In the genomic region with DNA sequence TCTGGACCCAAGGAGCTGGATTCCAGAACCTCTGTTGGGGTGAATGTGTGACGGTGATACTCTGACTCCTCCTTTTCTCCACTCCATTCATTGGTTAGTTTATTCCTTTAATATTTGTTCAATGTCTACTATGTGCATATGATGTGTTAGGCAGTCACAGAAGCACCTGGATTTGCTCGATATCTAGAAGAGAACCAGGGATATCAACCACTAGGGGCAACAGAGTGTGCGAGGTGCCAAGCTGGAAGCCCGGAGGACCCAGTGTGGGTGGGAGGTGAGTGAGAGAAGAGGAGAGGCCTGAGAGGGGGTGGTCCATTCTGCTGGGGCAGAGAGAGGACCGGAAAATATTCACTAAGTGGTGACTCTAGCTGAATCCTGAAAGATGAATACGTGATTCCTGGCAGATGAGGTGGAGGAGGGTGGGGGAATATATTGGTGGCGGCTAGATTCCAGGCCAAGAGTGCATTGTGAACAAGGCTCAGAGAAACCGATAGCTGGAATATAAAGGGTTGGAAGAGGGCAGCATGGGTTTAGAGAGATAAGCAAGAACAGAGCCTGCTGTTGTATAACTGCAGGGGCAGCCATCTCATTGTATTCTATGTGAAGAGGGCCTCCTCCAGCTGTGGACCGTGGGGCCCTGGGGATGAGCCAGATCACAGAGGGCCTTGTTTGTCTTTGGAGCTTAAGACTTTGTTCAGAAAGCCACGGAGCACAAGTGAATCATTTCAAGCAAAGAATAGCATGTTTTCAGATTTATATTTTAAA, we compare ENCODE assay signal across 14 cellular contexts. TPM values are rescaled to one million over a fixed set of nuclear protein-coding genes. Genes with fewer than 3 reads are reported as not detected.
A peak's percentile ranks its signal among the peaks of the same experiment; 100 is the strongest.
DNase-seq lines count a peak whose midpoint lies in the region; ATAC-seq and TF ChIP-seq lines count a peak whose summit lies in the region.
"Had no signal": no experiment of that assay in that cellular context is flagged by ENCODE, and none has a peak within 500 bp of the region (broad histone marks: within the 10 kb centered on the region; RNA-seq: fewer than 3 reads in every experiment).

No MANE protein-coding gene starts in this region.

- peaks cover 6% of the 10 kb centered on the region for H3K27me3 Mint-ChIP-seq in neural crest cell (ENCODE audit: low read depth)

- H3K36me3 ChIP-seq in BE2C: no peaks in the 10 kb centered on the region
- H3K36me3 ChIP-seq: heart left ventricle, tibial artery had no signal

- peaks cover 4% of the 10 kb centered on the region for H3K9me3 Mint-ChIP-seq in neural crest cell
- H3K9me3 Mint-ChIP-seq: natural killer cell treated with Interleukin-12 subunit alpha and Interleukin-12 subunit beta and Interleukin-15 and Interleukin-18, amount 100 ng/mL, for 72 hours had no signal

- H3K9me3 ChIP-seq in BE2C: no peaks in the 10 kb centered on the region
- H3K9me3 ChIP-seq: tibial artery had no signal

- DNase-seq in BE2C (no peak), NB4 (ENCODE audit: low read depth) (no peak), epithelial cell of esophagus (ENCODE audit: low read depth) (no peak), neural crest cell (ENCODE audit: low read depth, low spot score) (no peak), GM19240 (ENCODE audit: insufficient read length, low spot score) (no peak)
- DNase-seq in stimulated activated CD8-positive, alpha-beta memory T cell treated with anti-CD3 and anti-CD28 coated beads, Interleukin-4, amount 100 ng/mL, for 48 hours: no peak
- DNase-seq: activated naive CD4-positive, alpha-beta T cell; heart left ventricle; left cardiac atrium; NCI-H2171; tibial artery had no signal

- no peaks in the 10 kb centered on the region for H3K4me1 ChIP-seq in BE2C

- no peaks in the 10 kb centered on the region; the same call in 1 of the 2 replicates for H3K27me3 ChIP-seq in BE2C
- H3K27me3 ChIP-seq: heart left ventricle, tibial artery had no signal

- ATAC-seq in GM18502 (IDR thresholded peaks at IDR 0.05; ENCODE audit: poor library complexity, unreplicated experiment) (no peak), HG03175 (IDR thresholded peaks at IDR 0.05; ENCODE audit: unreplicated experiment) (no peak)
- ATAC-seq: heart left ventricle; left cardiac atrium; natural killer cell treated with Interleukin-12 subunit alpha and Interleukin-12 subunit beta and Interleukin-15 and Interleukin-18, amount 100 ng/mL, for 72 hours had no signal

- peak overlapping the region; percentile 74 for H3K27ac Mint-ChIP-seq in neural crest cell (ENCODE audit: unreplicated experiment)
- H3K27ac Mint-ChIP-seq: natural killer cell treated with Interleukin-12 subunit alpha and Interleukin-12 subunit beta and Interleukin-15 and Interleukin-18, amount 100 ng/mL, for 72 hours had no signal

- peaks cover 34% of the 10 kb centered on the region for H3K4me1 Mint-ChIP-seq in neural crest cell

- H3K4me3 Mint-ChIP-seq in neural crest cell: peak overlapping the region; percentile 69
- H3K4me3 Mint-ChIP-seq: natural killer cell treated with Interleukin-12 subunit alpha and Interleukin-12 subunit beta and Interleukin-15 and Interleukin-18, amount 100 ng/mL, for 72 hours had no signal

- no peak overlapping the region for H3K4me3 ChIP-seq in BE2C (ENCODE audit: low read depth, low read length)
- H3K4me3 ChIP-seq in NB4 (ENCODE audit: low read depth, low read length): no peak overlapping the region
- no peak overlapping the region for H3K4me3 ChIP-seq in epithelial cell of esophagus (ENCODE audit: low read length)
- H3K4me3 ChIP-seq: heart left ventricle, tibial artery had no signal

- H3K36me3 Mint-ChIP-seq in neural crest cell (ENCODE audit: low read depth): no peaks in the 10 kb centered on the region
- H3K36me3 Mint-ChIP-seq: natural killer cell treated with Interleukin-12 subunit alpha and Interleukin-12 subunit beta and Interleukin-15 and Interleukin-18, amount 100 ng/mL, for 72 hours had no signal

- peak; percentile 43 for TF ChIP-seq CTCF in BE2C (IDR thresholded peaks at IDR 0.05; ENCODE audit: low read depth, low read length)
- peak; percentile 21 for TF ChIP-seq CTCF in NB4 (IDR thresholded peaks at IDR 0.05; ENCODE audit: low read depth, low read length)
- peak; percentile 8 for TF ChIP-seq CTCF in epithelial cell of esophagus (IDR thresholded peaks at IDR 0.05; ENCODE audit: insufficient read depth, low read depth, low read length, missing control alignments)
- TF ChIP-seq CTCF in neural crest cell (conservative IDR thresholded peaks at IDR 0.05): no peak

- no peak for TF ChIP-seq POLR2A in NB4 (IDR thresholded peaks at IDR 0.05; ENCODE audit: extremely low read depth, insufficient read length)

RNA-seq across cellular contexts. Expression of a gene that starts 6.9 kb away (rescaled TPM):
- 79.7 TPM for polyA plus RNA-seq in BE2C (2012; ENCODE audit: insufficient read depth, insufficient read length, low read depth)
- total RNA-seq in neural crest cell: 20.7 and 21.6 TPM in 2 replicates
- total RNA-seq: natural killer cell treated with Interleukin-12 subunit alpha and Interleukin-12 subunit beta and Interleukin-15 and Interleukin-18, amount 100 ng/mL, for 72 hours had no signal
